Comparison of ENCODE assay signal across 17 cellular contexts in genomic region chr2:146762786-146763185, GRCh38.
DNase-seq lines count a peak whose midpoint lies in the region; FAIRE-seq and TF ChIP-seq lines count a peak whose summit lies in the region.
"Had no signal": no experiment of that assay in that cellular context is flagged by ENCODE, and none has a peak within 500 bp of the region (broad histone marks: within the 10 kb centered on the region; RNA-seq: fewer than 3 reads in every experiment).

No MANE protein-coding gene starts in this region.

- 87% methylated on average over 2 of the region's 2 CpGs; no CpG with 5 or more reads in 1 of the 2 experiments for WGBS in H1 (ENCODE audit: extremely low coverage in 1 of 2, insufficient coverage in 1 of 2, insufficient read length in 1 of 2, insufficient replicate concordance in 2 of 2, low coverage in 1 of 2, low lambda C conversion rate in 2 of 2, missing lambda C conversion rate in 1 of 2), 2 experiments
- WGBS in hepatocyte (ENCODE audit: low lambda C conversion rate, missing lambda C conversion rate): 83% methylated on average over 2 of the region's 2 CpGs
- WGBS in smooth muscle cell (ENCODE audit: low lambda C conversion rate): 89% methylated on average over 2 of the region's 2 CpGs

- peak; percentile 22 for DNase-seq in RWPE1 (ENCODE audit: low spot score)
- DNase-seq in H1 (ENCODE audit: low read depth in 1 of 2, low spot score in 2 of 2): no peak
- DNase-seq in hepatocyte (ENCODE audit: low spot score): no peak
- no peak for DNase-seq in smooth muscle cell (lab: John Stamatoyannopoulos, UW; ENCODE audit: unreplicated experiment)
- no peak for DNase-seq in kidney glomerular epithelial cell (lab: John Stamatoyannopoulos, UW)
- no peak for DNase-seq in erythroblast (lab: John Stamatoyannopoulos, UW)
- DNase-seq in GDM1 (lab: John Stamatoyannopoulos, UW): no peak
- DNase-seq: 8988T; AML-193; CD4-positive, CD25-positive, alpha-beta regulatory T cell; DMS 273 treated with DMSO at 0.1 percent for 48 hours; GM23248; H7 had no signal

- H2BK20ac ChIP-seq in H1 (ENCODE audit: low read length): no peak overlapping the region

- TF ChIP-seq RAD21 in H1 (IDR thresholded peaks at IDR 0.05 in 1 of 2, conservative IDR thresholded peaks at IDR 0.05 in 1 of 2; ENCODE audit: low read depth in 2 of 2, low read length in 2 of 2): no peak

- H3F3A ChIP-seq in smooth muscle cell (ENCODE audit: low read depth): no peaks in the 10 kb centered on the region

- CTCF ChIA-PET in RWPE1 (lab: Yijun Ruan, JAX): no interaction called here
- CTCF ChIA-PET in H1 (lab: Charles Lee; ENCODE audit: partially characterized antibody): interaction anchor here (0.6 to 1.1 kb wide), 2 partner anchors 61 to 148 kb away, joined by 3 to 8 read pairs; no protein-coding TSS in a partner anchor

- no peak overlapping the region for H3K14ac ChIP-seq in H1 (ENCODE audit: insufficient read length)

- H3K18ac ChIP-seq in H1 (ENCODE audit: extremely low read depth, low read length): no peak overlapping the region

- TF ChIP-seq CTCF in RWPE1 (conservative IDR thresholded peaks at IDR 0.05; ENCODE audit: low read depth) (no peak), H1 (IDR thresholded peaks at IDR 0.05; ENCODE audit: control extremely low read depth in 1 of 3, insufficient read depth in 1 of 3, low read depth in 1 of 3, low read length in 3 of 3) (no peak), hepatocyte (IDR thresholded peaks at IDR 0.05; ENCODE audit: poor library complexity) (no peak), smooth muscle cell (IDR thresholded peaks at IDR 0.05; ENCODE audit: borderline replicate concordance, insufficient read depth, poor library complexity, severe bottlenecking) (no peak)

- no peak overlapping the region for H4K8ac ChIP-seq in H1 (ENCODE audit: extremely low read depth, insufficient read depth, low read length)

- no peaks in the 10 kb centered on the region for H3K79me1 ChIP-seq in H1 (ENCODE audit: low read depth, low read length)

- H3K4me3 ChIP-seq in H1 (ENCODE audit: extremely low read depth in 1 of 4, insufficient read depth in 2 of 4, low read depth in 3 of 4, low read length in 4 of 4) (no peak overlapping the region), hepatocyte (no peak overlapping the region), smooth muscle cell (no peak overlapping the region)
- H3K4me3 ChIP-seq: BLaER1, GM12878, GM23248 had no signal

- no peaks in the 10 kb centered on the region for H4K20me1 ChIP-seq in H1 (replicated peaks in 1 of 2; ENCODE audit: control insufficient read depth in 1 of 2, insufficient read depth in 2 of 2, low read length in 2 of 2)
- H4K20me1 ChIP-seq in hepatocyte (ENCODE audit: insufficient read depth, poor library complexity, severe bottlenecking): no peaks in the 10 kb centered on the region
- H4K20me1 ChIP-seq in smooth muscle cell (ENCODE audit: low read depth): no peaks in the 10 kb centered on the region
- H4K20me1 ChIP-seq: BLaER1 had no signal

- H2BK15ac ChIP-seq in H1 (ENCODE audit: low read length): no peak overlapping the region

- H3K23ac ChIP-seq in H1 (ENCODE audit: insufficient read length): no peak overlapping the region

- no peaks in the 10 kb centered on the region for H3K9me2 ChIP-seq in hepatocyte (replicated peaks; ENCODE audit: insufficient read depth)

- H3K4me2 ChIP-seq in H1 (ENCODE audit: insufficient read depth in 1 of 2, low read depth in 2 of 2, low read length in 2 of 2) (no peak overlapping the region), hepatocyte (no peak overlapping the region), smooth muscle cell (no peak overlapping the region)
- H3K4me2 ChIP-seq: BLaER1 had no signal

- H3K9ac ChIP-seq in H1 (replicated peaks in 1 of 4; ENCODE audit: extremely low read depth in 1 of 4, low read depth in 3 of 4, low read length in 3 of 4): no peak overlapping the region
- H3K9ac ChIP-seq in smooth muscle cell (ENCODE audit: low read depth): no peak overlapping the region
- H3K9ac ChIP-seq: BLaER1, GM23248 had no signal

- H2AK5ac ChIP-seq in H1 (ENCODE audit: low read depth, low read length): no peak overlapping the region

- H3K23me2 ChIP-seq in H1 (ENCODE audit: low read depth, low read length): no peaks in the 10 kb centered on the region

- H4K91ac ChIP-seq in H1 (replicated peaks; ENCODE audit: insufficient read length, low read length): no peak overlapping the region

- H3K4ac ChIP-seq in H1 (replicated peaks; ENCODE audit: insufficient read length, low read depth, low read length): no peak overlapping the region

- no peak overlapping the region for H2BK120ac ChIP-seq in H1 (replicated peaks; ENCODE audit: low read depth, low read length)

- POLR2A ChIA-PET in RWPE1 (lab: Yijun Ruan, JAX; ENCODE audit: low non-redundant PET): no interaction called here
- POLR2A ChIA-PET in H1 (lab: Charles Lee; ENCODE audit: partially characterized antibody): no interaction called here

- no peak overlapping the region for H2BK12ac ChIP-seq in H1 (ENCODE audit: low read depth, low read length)

- H3K79me2 ChIP-seq in H1 (ENCODE audit: control insufficient read depth in 1 of 2, insufficient read depth in 2 of 2, low read length in 2 of 2) (no peaks in the 10 kb centered on the region), hepatocyte (no peaks in the 10 kb centered on the region), smooth muscle cell (ENCODE audit: low read depth) (no peaks in the 10 kb centered on the region)

- H2AFZ ChIP-seq in H1 (ENCODE audit: low read length): 0 out of 2 replicates have a peak overlapping the region, but pooled peaks have one; percentile 25
- H2AFZ ChIP-seq in hepatocyte: no peak overlapping the region
- H2AFZ ChIP-seq in smooth muscle cell (ENCODE audit: low read depth): no peak overlapping the region
- H2AFZ ChIP-seq: GM23248 had no signal

- TF ChIP-seq EP300 in H1 (IDR thresholded peaks at IDR 0.05; ENCODE audit: borderline replicate concordance in 1 of 2, low read depth in 2 of 2, low read length in 2 of 2): no peak

- TF ChIP-seq POLR2A in H1 (IDR thresholded peaks at IDR 0.05; ENCODE audit: control extremely low read depth in 1 of 2, low read depth in 2 of 2, low read length in 2 of 2) (no peak), erythroblast (IDR thresholded peaks at IDR 0.05; ENCODE audit: low read length) (no peak)

- H3K4me1 ChIP-seq in H1 (replicated peaks in 1 of 4; ENCODE audit: control insufficient read depth in 3 of 4, insufficient read depth in 4 of 4, low read length in 3 of 4): no peaks in the 10 kb centered on the region
- no peaks in the 10 kb centered on the region for H3K4me1 ChIP-seq in hepatocyte (ENCODE audit: insufficient read depth)
- H3K4me1 ChIP-seq in smooth muscle cell (ENCODE audit: low read depth): no peaks in the 10 kb centered on the region
- H3K4me1 ChIP-seq: BLaER1 had no signal

- H3K27me3 ChIP-seq in H1 (replicated peaks in 1 of 4; ENCODE audit: control insufficient read depth in 3 of 4, extremely low read depth in 1 of 4, insufficient read depth in 3 of 4, low read length in 3 of 4) (no peaks in the 10 kb centered on the region), hepatocyte (no peaks in the 10 kb centered on the region), smooth muscle cell (ENCODE audit: low read depth) (no peaks in the 10 kb centered on the region)
- H3K27me3 ChIP-seq: BLaER1 had no signal

- no peak overlapping the region for H3K27ac ChIP-seq in RWPE1
- H3K27ac ChIP-seq in H1 (ENCODE audit: low read depth, low read length): no peak overlapping the region
- H3K27ac ChIP-seq in hepatocyte: peak overlapping the region; percentile 31
- peak overlapping the region; percentile 12 for H3K27ac ChIP-seq in smooth muscle cell (ENCODE audit: low read depth)
- H3K27ac ChIP-seq: BLaER1, GM23248, HL-60 had no signal

- H2BK5ac ChIP-seq in H1 (ENCODE audit: low read depth, low read length): no peak overlapping the region

- H4K5ac ChIP-seq in H1 (ENCODE audit: insufficient read length, low read depth, low read length): no peak overlapping the region

- no peak for FAIRE-seq in H1 (lab: Jason Lieb, UNC)
- FAIRE-seq: GM12878, GM18507 had no signal

- H3K9me3 ChIP-seq in H1 (ENCODE audit: insufficient read depth in 2 of 2, low read depth in 1 of 2, low read length in 1 of 2): 0 out of 4 replicates have a peak, but pooled peaks cover 0 to 3% of the 10 kb centered on the region in 2 experiments
- H3K9me3 ChIP-seq in hepatocyte (ENCODE audit: low read depth): no peaks in the 10 kb centered on the region
- no peaks in the 10 kb centered on the region for H3K9me3 ChIP-seq in smooth muscle cell (replicated peaks; ENCODE audit: low read depth)
- H3K9me3 ChIP-seq: BLaER1 had no signal

- H3K36me3 ChIP-seq in H1 (ENCODE audit: control insufficient read depth in 2 of 4, insufficient read depth in 4 of 4, low read length in 3 of 4): no peaks in the 10 kb centered on the region
- H3K36me3 ChIP-seq in hepatocyte (replicated peaks; ENCODE audit: insufficient read depth, low read depth): no peaks in the 10 kb centered on the region
- no peaks in the 10 kb centered on the region for H3K36me3 ChIP-seq in smooth muscle cell (ENCODE audit: low read depth)
- H3K36me3 ChIP-seq: BLaER1 had no signal

- H3K56ac ChIP-seq in H1 (replicated peaks; ENCODE audit: insufficient read length, low read depth, low read length): no peak overlapping the region

TF ChIP-seq in H1, 55 proteins besides CTCF, POLR2A, EP300 and RAD21:
- TF ChIP-seq MAFK (IDR thresholded peaks at IDR 0.05; ENCODE audit: low read depth, low read length): no peak

Comparison
In these comparisons a context has a peak if more than half of its experiments do, and no peak if none do; other contexts are left out.
1. H3K27ac ChIP-seq: peak in hepatocyte (single experiment) and smooth muscle cell (single experiment); none in RWPE1 (single experiment) and H1 (single experiment).